Comparison of ENCODE assay signal across 22 cellular contexts in genomic region chr22:16967453-16968217, GRCh38. TPM values are rescaled to one million over a fixed set of nuclear protein-coding genes. Genes with fewer than 3 reads are reported as not detected.
"Had no signal": no experiment of that assay in that cellular context is flagged by ENCODE, and none has a peak within 500 bp of the region (broad histone marks: within the 10 kb centered on the region; RNA-seq: fewer than 3 reads in every experiment).

No MANE protein-coding gene starts in this region.

- H3K4me3 ChIP-seq: colonic mucosa, hepatocyte, mucosa of descending colon, tibial artery, upper lobe of right lung, vagina had no signal

- ATAC-seq: mucosa of descending colon; naive thymus-derived CD8-positive, alpha-beta T cell; right cardiac atrium; stimulated activated effector memory CD8-positive, alpha-beta T cell treated with anti-CD3 and anti-CD28 coated beads, Interleukin-12 subunit alpha, Interleukin-12 subunit beta, amount 100 ng/mL, for 72 hours; stimulated activated naive CD8-positive, alpha-beta T cell treated with anti-CD3 and anti-CD28 coated beads, Interleukin-15, Interleukin-2, amounts not matched to agents 100 U/mL and 50 U/mL, for 24 hours; upper lobe of right lung had no signal

- H3K4me2 ChIP-seq: hepatocyte had no signal

- FAIRE-seq: endothelial cell of umbilical vein had no signal

- H3K4me1 ChIP-seq: colonic mucosa, tibial artery, upper lobe of right lung, vagina had no signal

- H3K36me3 ChIP-seq: colonic mucosa, tibial artery, upper lobe of right lung, vagina had no signal

- H3K79me2 ChIP-seq: hepatocyte had no signal

- H3K27me3 ChIP-seq: colonic mucosa, hepatocyte, upper lobe of right lung, vagina had no signal

- H2AFZ ChIP-seq: hepatocyte had no signal

- DNase-seq: colonic mucosa; dermis blood vessel endothelial cell; endodermal cell; erythroblast; foreskin melanocyte; kidney glomerular epithelial cell; mucosa of descending colon; posterior cingulate gyrus; stimulated activated CD4-positive, alpha-beta T cell treated with anti-CD3 and anti-CD28 coated beads, Interleukin-4, amount 100 ng/mL, for 1 hour; stimulated activated CD8-positive, alpha-beta memory T cell treated with anti-CD3 and anti-CD28 coated beads, Interleukin-4, amount 100 ng/mL, for 48 hours; stimulated activated naive CD8-positive, alpha-beta T cell treated with anti-CD3 and anti-CD28 coated beads, Interleukin-15, Interleukin-2, amounts not matched to agents 100 U/mL and 50 U/mL, for 24 hours; tibial artery; upper lobe of right lung had no signal

- H3K9me3 ChIP-seq: colonic mucosa, mucosa of descending colon, tibial artery, upper lobe of right lung, vagina had no signal

- H3K27ac ChIP-seq: colonic mucosa, hepatocyte, tibial artery, upper lobe of right lung, vagina had no signal

RNA-seq across cellular contexts. Expression of gene GAB4, which starts 40.4 kb away (rescaled TPM):
- total RNA-seq: colonic mucosa, dermis blood vessel endothelial cell, endothelial cell of umbilical vein, hepatocyte, mucosa of descending colon, osteocyte, right cardiac atrium, temporal lobe, upper lobe of right lung, vagina had no signal
- polyA plus RNA-seq: endothelial cell of umbilical vein; hepatocyte; naive thymus-derived CD8-positive, alpha-beta T cell; neural cell; right cardiac atrium had no signal
